Comparison of ENCODE assay signal across 33 cellular contexts in the genomic region with DNA sequence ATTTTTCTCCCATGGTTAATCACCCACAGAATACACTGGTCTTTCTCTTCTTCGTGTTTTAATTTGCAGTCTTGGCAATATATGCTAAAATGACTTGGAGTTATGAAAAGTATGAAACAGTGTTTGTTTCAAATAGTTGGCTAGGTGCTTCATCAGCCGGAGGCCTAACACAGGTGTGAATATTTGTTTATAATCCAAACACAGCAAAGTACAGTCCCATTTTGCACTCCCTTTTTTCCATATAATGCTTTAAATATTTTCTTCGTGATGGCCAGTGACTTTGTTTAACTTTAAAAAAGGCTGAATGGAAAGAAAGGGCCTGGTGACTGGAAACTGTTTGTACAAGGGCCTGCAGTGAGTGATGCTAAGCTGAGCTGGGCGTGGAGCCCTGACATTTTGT.
"Had no signal": no experiment of that assay in that cellular context is flagged by ENCODE, and none has a peak within 500 bp of the region (broad histone marks: within the 10 kb centered on the region; RNA-seq: fewer than 3 reads in every experiment).

No MANE protein-coding gene starts in this region.

- H3K27ac Mint-ChIP-seq: activated CD4-positive, alpha-beta memory T cell treated with anti-CD3 and anti-CD28 coated beads for 36 hours; activated CD4-positive, alpha-beta T cell treated with anti-CD3 and anti-CD28 coated beads for 36 hours; activated CD4-positive, alpha-beta T cell treated with anti-CD3 and anti-CD28 coated beads, Interleukin-2, amount 10 ng/mL, durations not matched to agents 24 days and 14 days; activated CD8-positive, alpha-beta memory T cell treated with anti-CD3 and anti-CD28 coated beads, Interleukin-2, amount 10 ng/mL, durations not matched to agents 7 days and 5 days; activated CD8-positive, alpha-beta T cell treated with anti-CD3 and anti-CD28 coated beads, Interleukin-2, amount 10 ng/mL, durations not matched to agents 7 days and 5 days; activated naive CD4-positive, alpha-beta T cell treated with anti-CD3 and anti-CD28 coated beads for 36 hours; activated naive CD4-positive, alpha-beta T cell treated with anti-CD3 and anti-CD28 coated beads, Interleukin-2, amount 50 U/mL, for 24 hours; activated naive CD8-positive, alpha-beta T cell treated with anti-CD3 and anti-CD28 coated beads for 36 hours; activated naive CD8-positive, alpha-beta T cell treated with anti-CD3 and anti-CD28 coated beads, Interleukin-2, amount 50 U/mL, for 24 hours; activated T-helper 1 cell treated with anti-CD3 and anti-CD28 coated beads, Interleukin-12 subunit alpha, Interleukin-12 subunit beta, Interleukin-2, Interleukin-4 antibody, amounts not matched to agents 30 ng/mL and 10 ng/mL and 1 ng/mL, durations not matched to agents 14 hours and 24 hours and 36 hours; activated T-helper 2 cell treated with anti-CD3 and anti-CD28 coated beads, Interferon-gamma antibody, Interleukin-2, Interleukin-4, amounts not matched to agents 10 μg/mL and 5 μg/mL and 100 μg/mL, durations not matched to agents 14 hours and 24 hours and 36 hours; dendritic cell treated with granulocyte-macrophage colony-stimulating factor and Interleukin-4, amounts not matched to agents 40 ng/mL and 50 ng/mL, for 4 days; endodermal cell had no signal

- H3K9me3 ChIP-seq: adrenal gland, body of pancreas, gastrocnemius medialis had no signal

- H3K4me3 Mint-ChIP-seq: activated CD4-positive, alpha-beta memory T cell treated with anti-CD3 and anti-CD28 coated beads for 36 hours; activated CD4-positive, alpha-beta T cell treated with anti-CD3 and anti-CD28 coated beads for 36 hours; activated CD4-positive, alpha-beta T cell treated with anti-CD3 and anti-CD28 coated beads, Interleukin-2, amount 10 ng/mL, durations not matched to agents 24 days and 14 days; activated CD8-positive, alpha-beta memory T cell treated with anti-CD3 and anti-CD28 coated beads, Interleukin-2, amount 10 ng/mL, durations not matched to agents 7 days and 5 days; activated CD8-positive, alpha-beta T cell treated with anti-CD3 and anti-CD28 coated beads, Interleukin-2, amount 10 ng/mL, durations not matched to agents 7 days and 5 days; activated naive CD4-positive, alpha-beta T cell treated with anti-CD3 and anti-CD28 coated beads for 36 hours; activated naive CD4-positive, alpha-beta T cell treated with anti-CD3 and anti-CD28 coated beads, Interleukin-2, amount 50 U/mL, for 24 hours; activated naive CD8-positive, alpha-beta T cell treated with anti-CD3 and anti-CD28 coated beads for 36 hours; activated naive CD8-positive, alpha-beta T cell treated with anti-CD3 and anti-CD28 coated beads, Interleukin-2, amount 50 U/mL, for 24 hours; activated T-helper 1 cell treated with anti-CD3 and anti-CD28 coated beads, Interleukin-12 subunit alpha, Interleukin-12 subunit beta, Interleukin-2, Interleukin-4 antibody, amounts not matched to agents 30 ng/mL and 10 ng/mL and 1 ng/mL, durations not matched to agents 14 hours and 24 hours and 36 hours; dendritic cell treated with granulocyte-macrophage colony-stimulating factor and Interleukin-4, amounts not matched to agents 40 ng/mL and 50 ng/mL, for 4 days; endodermal cell had no signal

- H3K4me3 ChIP-seq: adrenal gland, body of pancreas, cardiac muscle cell, coronary artery, dorsolateral prefrontal cortex, gastrocnemius medialis had no signal

- DNase-seq: activated CD4-positive, alpha-beta memory T cell treated with anti-CD3 and anti-CD28 coated beads for 36 hours; activated CD4-positive, alpha-beta T cell treated with anti-CD3 and anti-CD28 coated beads for 36 hours; activated CD4-positive, alpha-beta T cell treated with anti-CD3 and anti-CD28 coated beads, Interleukin-2, amount 10 ng/mL, durations not matched to agents 24 days and 14 days; activated CD4-positive, CD25-positive, alpha-beta regulatory T cell; activated CD4-positive, CD25-positive, alpha-beta regulatory T cell treated with anti-CD3 and anti-CD28 coated beads, Interleukin-2, amount 50 U/mL, for 72 hours; activated CD8-positive, alpha-beta memory T cell treated with anti-CD3 and anti-CD28 coated beads, Interleukin-2, amount 10 ng/mL, durations not matched to agents 7 days and 5 days; activated CD8-positive, alpha-beta memory T cell treated with anti-CD3 and anti-CD28 coated beads, Interleukin-2, amount 50 U/mL, for 4 hours; activated CD8-positive, alpha-beta T cell treated with anti-CD3 and anti-CD28 coated beads, Interleukin-2, amount 10 ng/mL, durations not matched to agents 7 days and 5 days; activated effector memory CD4-positive, alpha-beta T cell treated with anti-CD3 and anti-CD28 coated beads, Interleukin-2, amount 50 U/mL, for 16 hours; activated naive CD4-positive, alpha-beta T cell treated with anti-CD3 and anti-CD28 coated beads for 36 hours; activated naive CD8-positive, alpha-beta T cell treated with anti-CD3 and anti-CD28 coated beads for 36 hours; activated naive CD8-positive, alpha-beta T cell treated with anti-CD3 and anti-CD28 coated beads, Interleukin-2, amount 50 U/mL, for 24 hours; activated T-cell treated with anti-CD3 and anti-CD28 coated beads, Interleukin-2, amount 50 U/mL, for 1 hour; activated T-cell treated with anti-CD3 and anti-CD28 coated beads, Interleukin-2, amount 50 U/mL, for 48 hours; adrenal gland; amygdala; aorta; body of pancreas; central memory CD4-positive, alpha-beta T cell; cerebellar nuclear complex; dorsolateral prefrontal cortex; effector memory CD4-positive, alpha-beta T cell; foreskin keratinocyte; gastrocnemius medialis; T-helper 2 cell had no signal

- H3K4me1 Mint-ChIP-seq: activated CD4-positive, alpha-beta T cell treated with anti-CD3 and anti-CD28 coated beads for 36 hours; activated CD4-positive, alpha-beta T cell treated with anti-CD3 and anti-CD28 coated beads, Interleukin-2, amount 10 ng/mL, durations not matched to agents 24 days and 14 days; activated CD8-positive, alpha-beta memory T cell treated with anti-CD3 and anti-CD28 coated beads, Interleukin-2, amount 10 ng/mL, durations not matched to agents 7 days and 5 days; activated naive CD4-positive, alpha-beta T cell treated with anti-CD3 and anti-CD28 coated beads, Interleukin-2, amount 50 U/mL, for 24 hours; activated naive CD8-positive, alpha-beta T cell treated with anti-CD3 and anti-CD28 coated beads for 36 hours; activated naive CD8-positive, alpha-beta T cell treated with anti-CD3 and anti-CD28 coated beads, Interleukin-2, amount 50 U/mL, for 24 hours; endodermal cell had no signal

- H3K4me1 ChIP-seq: adrenal gland, body of pancreas, foreskin keratinocyte, gastrocnemius medialis had no signal

- H3K36me3 Mint-ChIP-seq: activated CD4-positive, alpha-beta memory T cell treated with anti-CD3 and anti-CD28 coated beads for 36 hours; activated CD8-positive, alpha-beta memory T cell treated with anti-CD3 and anti-CD28 coated beads, Interleukin-2, amount 10 ng/mL, durations not matched to agents 7 days and 5 days; activated naive CD4-positive, alpha-beta T cell treated with anti-CD3 and anti-CD28 coated beads, Interleukin-2, amount 50 U/mL, for 24 hours; activated naive CD8-positive, alpha-beta T cell treated with anti-CD3 and anti-CD28 coated beads for 36 hours had no signal

- ATAC-seq: activated CD4-positive, alpha-beta T cell treated with anti-CD3 and anti-CD28 coated beads for 36 hours; activated CD8-positive, alpha-beta memory T cell treated with anti-CD3 and anti-CD28 coated beads, Interleukin-2, amount 10 ng/mL, durations not matched to agents 7 days and 5 days; activated CD8-positive, alpha-beta T cell treated with anti-CD3 and anti-CD28 coated beads, Interleukin-2, amount 10 ng/mL, durations not matched to agents 7 days and 5 days; activated naive CD8-positive, alpha-beta T cell treated with anti-CD3 and anti-CD28 coated beads, Interleukin-2, amount 50 U/mL, for 24 hours; body of pancreas; esophagus mucosa; foreskin keratinocyte; gastrocnemius medialis had no signal

- H3K9me3 Mint-ChIP-seq: activated CD4-positive, alpha-beta memory T cell treated with anti-CD3 and anti-CD28 coated beads for 36 hours; activated CD4-positive, alpha-beta T cell treated with anti-CD3 and anti-CD28 coated beads, Interleukin-2, amount 10 ng/mL, durations not matched to agents 24 days and 14 days; activated naive CD4-positive, alpha-beta T cell treated with anti-CD3 and anti-CD28 coated beads for 36 hours; activated naive CD4-positive, alpha-beta T cell treated with anti-CD3 and anti-CD28 coated beads, Interleukin-2, amount 50 U/mL, for 24 hours; activated naive CD8-positive, alpha-beta T cell treated with anti-CD3 and anti-CD28 coated beads for 36 hours; activated naive CD8-positive, alpha-beta T cell treated with anti-CD3 and anti-CD28 coated beads, Interleukin-2, amount 50 U/mL, for 24 hours; activated T-helper 1 cell treated with anti-CD3 and anti-CD28 coated beads, Interleukin-12 subunit alpha, Interleukin-12 subunit beta, Interleukin-2, Interleukin-4 antibody, amounts not matched to agents 30 ng/mL and 10 ng/mL and 1 ng/mL, durations not matched to agents 14 hours and 24 hours and 36 hours; activated T-helper 2 cell treated with anti-CD3 and anti-CD28 coated beads, Interferon-gamma antibody, Interleukin-2, Interleukin-4, amounts not matched to agents 10 μg/mL and 5 μg/mL and 100 μg/mL, durations not matched to agents 14 hours and 24 hours and 36 hours; dendritic cell treated with granulocyte-macrophage colony-stimulating factor and Interleukin-4, amounts not matched to agents 40 ng/mL and 50 ng/mL, for 4 days; endodermal cell had no signal

- H3K27me3 Mint-ChIP-seq: dendritic cell treated with granulocyte-macrophage colony-stimulating factor and Interleukin-4, amounts not matched to agents 40 ng/mL and 50 ng/mL, for 4 days had no signal

- H3K27me3 ChIP-seq: adrenal gland, body of pancreas, cardiac muscle cell, dorsolateral prefrontal cortex, foreskin keratinocyte, gastrocnemius medialis had no signal

- H3K27ac ChIP-seq: adrenal gland, body of pancreas, cardiac muscle cell, coronary artery, dorsolateral prefrontal cortex, foreskin keratinocyte, gastrocnemius medialis had no signal

- H3K36me3 ChIP-seq: adrenal gland, cardiac muscle cell, gastrocnemius medialis had no signal
